Comparison of ENCODE assay signal across 24 cellular contexts in the genomic region with DNA sequence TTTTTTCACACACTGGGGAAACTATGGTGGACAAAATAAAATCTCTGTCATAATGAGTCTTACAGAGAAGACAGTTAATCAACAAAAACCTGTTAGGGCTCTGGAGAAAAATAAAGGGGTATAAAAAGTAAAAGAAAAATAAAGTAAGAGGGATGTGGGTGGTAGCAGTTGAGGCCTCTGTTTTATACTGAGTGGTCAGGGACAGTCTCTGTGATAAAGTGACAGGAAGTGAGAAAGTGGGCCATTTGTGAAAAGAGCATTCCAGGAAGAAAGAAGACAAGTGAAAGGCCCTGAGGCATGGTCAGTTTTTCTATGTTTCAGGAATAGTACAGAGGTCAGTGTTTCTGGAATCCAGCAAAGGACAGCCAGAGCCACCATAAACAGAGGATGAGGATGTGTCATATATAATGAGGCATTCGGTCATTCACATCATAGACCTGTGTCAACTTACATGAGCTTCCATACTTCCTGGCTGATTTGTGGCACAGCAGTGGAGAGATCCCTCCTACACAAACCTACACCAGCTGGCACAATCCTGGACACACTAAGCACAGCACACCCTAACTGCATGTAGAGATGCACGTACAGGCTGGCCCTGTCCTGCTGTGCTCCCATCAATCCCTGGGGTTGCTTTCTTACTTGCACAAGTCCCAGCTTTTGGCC.
A peak's percentile ranks its signal among the peaks of the same experiment; 100 is the strongest.
DNase-seq lines count a peak whose midpoint lies in the region; ATAC-seq and TF ChIP-seq lines count a peak whose summit lies in the region.
"Had no signal": no experiment of that assay in that cellular context is flagged by ENCODE, and none has a peak within 500 bp of the region (broad histone marks: within the 10 kb centered on the region; RNA-seq: fewer than 3 reads in every experiment).

No MANE protein-coding gene starts in this region.

- H2BK20ac ChIP-seq in H9 (ENCODE audit: low read depth, low read length, poor library complexity, severe bottlenecking) = no peak overlapping the region

- intact Hi-C loops in CD4-positive, alpha-beta T cell (cut with DNase I, micrococcal nuclease) = no loop called here
- intact Hi-C loops in breast epithelium (cut with DNase I; ENCODE audit: low total_unique reads) (no loop called here), spleen (cut with DNase I; ENCODE audit: low total_unique reads) (no loop called here)

- H3K4me1 ChIP-seq in H9 (ENCODE audit: insufficient read depth, low read length) = peaks cover 2% of the 10 kb centered on the region; the same call in 1 of the 2 replicates
- no peaks in the 10 kb centered on the region for H3K4me1 ChIP-seq in breast epithelium
- H3K4me1 ChIP-seq in spleen = no peaks in the 10 kb centered on the region

- no peak overlapping the region for H4K5ac ChIP-seq in H9 (ENCODE audit: insufficient read length, low read depth, low read length)

- TF ChIP-seq POLR2A in breast epithelium (IDR thresholded peaks at IDR 0.05) (no peak), spleen (IDR thresholded peaks at IDR 0.05) (no peak)

- H3K36me3 Mint-ChIP-seq in H9 (ENCODE audit: insufficient read depth in 1 of 3, low read depth in 3 of 3) (no peaks in the 10 kb centered on the region), T-helper 17 cell (ENCODE audit: low read depth) (peaks cover 8% of the 10 kb centered on the region), osteocyte (ENCODE audit: unreplicated experiment) (peaks cover 8% of the 10 kb centered on the region)
- no peaks in the 10 kb centered on the region for H3K36me3 Mint-ChIP-seq in CD4-positive, alpha-beta T cell (ENCODE audit: low read depth)
- H3K36me3 Mint-ChIP-seq: activated CD4-positive, alpha-beta memory T cell treated with anti-CD3 and anti-CD28 coated beads for 36 hours had no signal

- POLR2A ChIA-PET in CD4-positive, alpha-beta T cell (lab: Charles Lee) = no interaction called here

- H2AK5ac ChIP-seq in H9 (ENCODE audit: insufficient read length, low read length) = no peak overlapping the region

- H3K4me1 Mint-ChIP-seq in H9 (peaks cover 24 to 31% of the 10 kb centered on the region in 2 experiments), T-helper 17 cell (peaks cover 11% of the 10 kb centered on the region), osteocyte (ENCODE audit: unreplicated experiment) (peaks cover 44% of the 10 kb centered on the region)
- H3K4me1 Mint-ChIP-seq in CD4-positive, alpha-beta T cell (ENCODE audit: low read depth) = no peaks in the 10 kb centered on the region

- H3K4ac ChIP-seq in H9 (ENCODE audit: low read depth, low read length) = no peak overlapping the region

- H3K27ac Mint-ChIP-seq in H9 (peak overlapping the region in 2 of 3 experiments; percentile 31 to 47; a peak in 4 of 7 replicates), T-helper 17 cell (peak overlapping the region; percentile 61), osteocyte (ENCODE audit: unreplicated experiment) (peak overlapping the region; percentile 48)
- H3K27ac Mint-ChIP-seq in CD4-positive, alpha-beta T cell = no peak overlapping the region
- H3K27ac Mint-ChIP-seq: activated CD4-positive, alpha-beta memory T cell treated with anti-CD3 and anti-CD28 coated beads for 36 hours; activated naive CD8-positive, alpha-beta T cell treated with anti-CD3 and anti-CD28 coated beads, Interleukin-2, amount 50 U/mL, for 24 hours had no signal

- H3K4me3 Mint-ChIP-seq in H9 (no peak overlapping the region), T-helper 17 cell (no peak overlapping the region), osteocyte (ENCODE audit: unreplicated experiment) (no peak overlapping the region)
- no peak overlapping the region for H3K4me3 Mint-ChIP-seq in CD4-positive, alpha-beta T cell
- H3K4me3 Mint-ChIP-seq: activated CD4-positive, alpha-beta memory T cell treated with anti-CD3 and anti-CD28 coated beads for 36 hours; activated naive CD8-positive, alpha-beta T cell treated with anti-CD3 and anti-CD28 coated beads, Interleukin-2, amount 50 U/mL, for 24 hours had no signal

- no peaks in the 10 kb centered on the region for H3K79me2 ChIP-seq in H9 (ENCODE audit: insufficient read depth, low read length)

- H3K27ac ChIP-seq in H9 (ENCODE audit: insufficient read length, low read depth, low read length) (no peak overlapping the region), breast epithelium (no peak overlapping the region), spleen (no peak overlapping the region)
- no peak overlapping the region for H3K27ac ChIP-seq in CD4-positive, alpha-beta T cell (ENCODE audit: low read depth, low read length)
- H3K27ac ChIP-seq: esophagus muscularis mucosa, neutrophil, psoas muscle, skin epidermis, tibial artery had no signal

- H3K4me3 ChIP-seq in breast epithelium (no peak overlapping the region), spleen (no peak overlapping the region)
- H3K4me3 ChIP-seq: esophagus muscularis mucosa, MG63, psoas muscle, skin epidermis, tibial artery had no signal

- H4K91ac ChIP-seq in H9 (ENCODE audit: insufficient read length, low read depth, low read length) = no peak overlapping the region

- no peak for ATAC-seq in T-helper 17 cell
- ATAC-seq in CD4-positive, alpha-beta T cell (ENCODE audit: poor library complexity) = no peak
- ATAC-seq: activated naive CD8-positive, alpha-beta T cell treated with anti-CD3 and anti-CD28 coated beads, Interleukin-2, amount 50 U/mL, for 24 hours; psoas muscle had no signal

- H3K9ac ChIP-seq in H9 (ENCODE audit: extremely low read depth, insufficient read length, low read length) = no peak overlapping the region

- WGBS in H9 (ENCODE audit: extremely low coverage, insufficient read length, low lambda C conversion rate) = no CpG with 5 or more reads among the region's 2 CpGs
- WGBS in spleen, 5 donors = 81 to 94% (median 89%) methylated on average over 2 of the region's 2 CpGs

- H3K36me3 ChIP-seq in breast epithelium = no peaks in the 10 kb centered on the region
- peaks cover 0 to 23% (median 0%) of the 10 kb centered on the region in 6 donors for H3K36me3 ChIP-seq in spleen
- H3K36me3 ChIP-seq: MG63, neutrophil had no signal

- no peak overlapping the region for H3K18ac ChIP-seq in H9 (ENCODE audit: insufficient read length, low read depth, low read length)

- CTCF ChIA-PET in CD4-positive, alpha-beta T cell (lab: Charles Lee) = no interaction called here

- H3K9me3 ChIP-seq in H9 (ENCODE audit: control insufficient read depth, low read depth, low read length) (no peaks in the 10 kb centered on the region), T-helper 17 cell (ENCODE audit: control insufficient read depth, low read length, poor library complexity, severe bottlenecking) (no peaks in the 10 kb centered on the region), breast epithelium (no peaks in the 10 kb centered on the region), spleen (no peaks in the 10 kb centered on the region)
- no peaks in the 10 kb centered on the region for H3K9me3 ChIP-seq in CD4-positive, alpha-beta T cell (ENCODE audit: control insufficient read depth, low read length)
- H3K9me3 ChIP-seq: esophagus muscularis mucosa, MG63, neutrophil, psoas muscle, tibial artery had no signal

- H4K8ac ChIP-seq in H9 (replicated peaks; ENCODE audit: insufficient read length, low read depth, low read length) = peak overlapping the region; percentile 16

- H3K23ac ChIP-seq in H9 (ENCODE audit: insufficient read length, low read depth, low read length) = no peak overlapping the region

- H3K23me2 ChIP-seq in H9 (ENCODE audit: insufficient read length, low read depth, low read length, poor library complexity, severe bottlenecking) = no peaks in the 10 kb centered on the region

- H3K14ac ChIP-seq in H9 (ENCODE audit: insufficient read depth, low read length) = no peak overlapping the region

- no peak overlapping the region for H3K56ac ChIP-seq in H9 (ENCODE audit: insufficient read length, low read depth, low read length)

- H3T11ph ChIP-seq in H9 (ENCODE audit: low read length) = no peak overlapping the region

- no peak overlapping the region for H3K4me2 ChIP-seq in H9 (ENCODE audit: insufficient read depth, insufficient read length, low read length)

- TF ChIP-seq CTCF in H9 (conservative IDR thresholded peaks at IDR 0.05) (no peak), osteocyte (IDR thresholded peaks at IDR 0.05) (no peak), breast epithelium (IDR thresholded peaks at IDR 0.05) (no peak), spleen (IDR thresholded peaks at IDR 0.05 in 8 of 11, conservative IDR thresholded peaks at IDR 0.05 in 3 of 11) (no peak)
- TF ChIP-seq CTCF in CD4-positive, alpha-beta T cell (IDR thresholded peaks at IDR 0.05) = no peak

- no peak overlapping the region for H2BK120ac ChIP-seq in H9 (ENCODE audit: low read depth, low read length, poor library complexity, severe bottlenecking)

- DNase-seq in H9 (no peak), T-helper 17 cell (no peak), foreskin melanocyte (peak; percentile 16), osteocyte (ENCODE audit: extremely low spot score, unreplicated experiment) (no peak), RKO (ENCODE audit: low spot score) (no peak), breast epithelium (ENCODE audit: low spot score in 2 of 2) (no peak), spleen (no peak)
- no peak for DNase-seq in CD4-positive, alpha-beta T cell
- DNase-seq: activated CD4-positive, alpha-beta memory T cell treated with anti-CD3 and anti-CD28 coated beads for 36 hours; activated effector memory CD4-positive, alpha-beta T cell treated with anti-CD3 and anti-CD28 coated beads, Interleukin-2, amount 50 U/mL, for 16 hours; activated naive CD8-positive, alpha-beta T cell treated with anti-CD3 and anti-CD28 coated beads, Interleukin-2, amount 50 U/mL, for 24 hours; C1 segment of cervical spinal cord; effector memory CD4-positive, alpha-beta T cell; IMR-90; MG63; NCI-H1417; NCI-H2081 treated with DMSO at 0.1 percent for 48 hours; NCI-H774; psoas muscle; T1000; tibial artery had no signal

- no peaks in the 10 kb centered on the region for H4K20me1 ChIP-seq in H9 (ENCODE audit: control insufficient read depth, insufficient read depth, insufficient read length)

- no peak overlapping the region for H2AFZ ChIP-seq in H9 (ENCODE audit: low read length)

- H3K27me3 ChIP-seq in H9 (ENCODE audit: insufficient read depth, low read length) (no peaks in the 10 kb centered on the region), breast epithelium (no peaks in the 10 kb centered on the region), spleen (replicated peaks in 1 of 7) (no peaks in the 10 kb centered on the region)
- no peaks in the 10 kb centered on the region for H3K27me3 ChIP-seq in CD4-positive, alpha-beta T cell (ENCODE audit: control insufficient read depth, insufficient read depth, low read length)
- H3K27me3 ChIP-seq: esophagus muscularis mucosa, MG63, neutrophil, tibial artery had no signal

- no peaks in the 10 kb centered on the region for H3K79me1 ChIP-seq in H9 (ENCODE audit: insufficient read depth, low read depth, low read length, poor library complexity, severe bottlenecking)

- H2BK5ac ChIP-seq in H9 (ENCODE audit: insufficient read length, low read length) = no peak overlapping the region

- no peaks in the 10 kb centered on the region for H3K9me3 Mint-ChIP-seq in H9
- H3K9me3 Mint-ChIP-seq in osteocyte (ENCODE audit: unreplicated experiment) = no peaks in the 10 kb centered on the region
- no peaks in the 10 kb centered on the region for H3K9me3 Mint-ChIP-seq in CD4-positive, alpha-beta T cell
- H3K9me3 Mint-ChIP-seq: activated CD4-positive, alpha-beta memory T cell treated with anti-CD3 and anti-CD28 coated beads for 36 hours; activated naive CD8-positive, alpha-beta T cell treated with anti-CD3 and anti-CD28 coated beads, Interleukin-2, amount 50 U/mL, for 24 hours had no signal

- no peak overlapping the region for H2BK12ac ChIP-seq in H9 (ENCODE audit: insufficient read length, low read depth, low read length)

- no peak overlapping the region; the same call in 1 of the 2 replicates for H2BK15ac ChIP-seq in H9 (ENCODE audit: low read depth, low read length)

- H3K27me3 Mint-ChIP-seq in H9 (ENCODE audit: low read depth) (no peaks in the 10 kb centered on the region), T-helper 17 cell (peaks cover 9% of the 10 kb centered on the region), osteocyte (ENCODE audit: unreplicated experiment) (no peaks in the 10 kb centered on the region)
- no peaks in the 10 kb centered on the region for H3K27me3 Mint-ChIP-seq in CD4-positive, alpha-beta T cell
- H3K27me3 Mint-ChIP-seq: activated CD4-positive, alpha-beta memory T cell treated with anti-CD3 and anti-CD28 coated beads for 36 hours had no signal
